ENCODE assay signal across 8 cellular contexts in genomic region chr15:54094661-54095060, GRCh38.
"Had no signal": no experiment of that assay in that cellular context is flagged by ENCODE, and none has a peak within 500 bp of the region (broad histone marks: within the 10 kb centered on the region; RNA-seq: fewer than 3 reads in every experiment).

No MANE protein-coding gene starts in this region.

- H3K4me1 Mint-ChIP-seq: IgD-negative memory B cell had no signal

- ATAC-seq: HepG2, K562 had no signal

- H3K27ac Mint-ChIP-seq: IgD-negative memory B cell had no signal

- H3K27ac ChIP-seq: HL-60, KMS-11 had no signal

- DNase-seq: IMR-90, KBM-7, KG1 had no signal

- H3K4me3 Mint-ChIP-seq: IgD-negative memory B cell had no signal

- H3K4me3 ChIP-seq: K562 had no signal

- H3K36me3 Mint-ChIP-seq: IgD-negative memory B cell had no signal
